ENCODE assay signal across 23 cellular contexts in genomic region chr7:96800824-96801223, GRCh38.
DNase-seq lines count a peak whose midpoint lies in the region; ATAC-seq and TF ChIP-seq lines count a peak whose summit lies in the region.
"Had no signal": no experiment of that assay in that cellular context is flagged by ENCODE, and none has a peak within 500 bp of the region (broad histone marks: within the 10 kb centered on the region; RNA-seq: fewer than 3 reads in every experiment).

No MANE protein-coding gene starts in this region.

- H3K9me3 ChIP-seq in SK-N-SH: no peaks in the 10 kb centered on the region
- H3K9me3 ChIP-seq: gastrocnemius medialis had no signal

- TF ChIP-seq CTCF in SK-N-SH (IDR thresholded peaks at IDR 0.05) (no peak), fibroblast of villous mesenchyme (IDR thresholded peaks at IDR 0.05; ENCODE audit: insufficient read depth, low read depth, low read length) (no peak)

- H3K36me3 Mint-ChIP-seq in natural killer cell treated with Interleukin-12 subunit alpha and Interleukin-12 subunit beta and Interleukin-15 and Interleukin-18, amount 100 ng/mL, for 72 hours: no peaks in the 10 kb centered on the region
- H3K36me3 Mint-ChIP-seq: CD4-positive, alpha-beta memory T cell had no signal

- no peaks in the 10 kb centered on the region for H3K79me2 ChIP-seq in SK-N-SH (ENCODE audit: insufficient read depth)

- no peak overlapping the region for H3K4me3 ChIP-seq in SK-N-SH (ENCODE audit: low read depth in 2 of 2, low read length in 1 of 2)
- H3K4me3 ChIP-seq in fibroblast of villous mesenchyme (ENCODE audit: low read depth, low read length): no peak overlapping the region
- H3K4me3 ChIP-seq: gastrocnemius medialis, skin epidermis had no signal

- peak; percentile 54 for TF ChIP-seq RAD21 in SK-N-SH (IDR thresholded peaks at IDR 0.05; ENCODE audit: low read length)

- CTCF ChIA-PET in SK-N-SH (lab: Yijun Ruan, JAX): interaction anchor here (0.6 to 1.2 kb wide), 2 partner anchors 308 to 385 kb away, joined by 3 to 6 read pairs; no protein-coding TSS in a partner anchor

- DNase-seq in SK-N-SH (peak; percentile 35), SW480 (ENCODE audit: low spot score) (peak; percentile 86), fibroblast of villous mesenchyme (ENCODE audit: low read depth) (peak; percentile 1), AML-193 (lab: John Stamatoyannopoulos, UW) (no peak), NCI-H510A (lab: John Stamatoyannopoulos, UW) (no peak), NOMO-1 (lab: John Stamatoyannopoulos, UW; ENCODE audit: unreplicated experiment in 2 of 2) (no peak)
- no peak for DNase-seq in natural killer cell treated with Interleukin-12 subunit alpha and Interleukin-12 subunit beta and Interleukin-15 and Interleukin-18, amount 100 ng/mL, for 72 hours (ENCODE audit: low spot score)
- DNase-seq: activated CD4-positive, alpha-beta T cell treated with anti-CD3 and anti-CD28 coated beads, Interleukin-2, amount 10 ng/mL, durations not matched to agents 7 days and 5 days; activated CD8-positive, alpha-beta memory T cell treated with anti-CD3 and anti-CD28 coated beads, Interleukin-2, amount 50 U/mL, for 48 hours; activated effector memory CD4-positive, alpha-beta T cell treated with anti-CD3 and anti-CD28 coated beads, Interleukin-2, amount 50 U/mL, for 16 hours; CD4-positive, alpha-beta memory T cell; gastrocnemius medialis; Kasumi-1; kidney; mesendoderm; NCI-H1105 treated with DMSO at 0.1 percent for 48 hours; NCI-H526 treated with DMSO at 0.1 percent for 48 hours; posterior cingulate gyrus; stimulated activated CD4-positive, alpha-beta T cell treated with anti-CD3 and anti-CD28 coated beads, Interleukin-4, amount 100 ng/mL, for 1 hour had no signal

- no peaks in the 10 kb centered on the region; a peak in 1 of 4 replicates for H3K4me1 ChIP-seq in SK-N-SH (ENCODE audit: control insufficient read depth in 1 of 2, insufficient read depth in 2 of 2, low read depth in 1 of 2, low read length in 1 of 2)
- H3K4me1 ChIP-seq: gastrocnemius medialis had no signal

- H3F3A ChIP-seq in SK-N-SH (replicated peaks; ENCODE audit: insufficient read depth): no peaks in the 10 kb centered on the region

- H3K27ac ChIP-seq in SK-N-SH (ENCODE audit: low read depth in 2 of 2, low read length in 1 of 2): no peak overlapping the region
- H3K27ac ChIP-seq: gastrocnemius medialis, skin epidermis had no signal

- POLR2A ChIA-PET in SK-N-SH (lab: Yijun Ruan, JAX): no interaction called here

- H3K27me3 ChIP-seq in SK-N-SH (ENCODE audit: insufficient read depth): no peaks in the 10 kb centered on the region; the same call in 1 of the 2 replicates
- H3K27me3 ChIP-seq: gastrocnemius medialis had no signal

- H4K20me1 ChIP-seq in SK-N-SH (ENCODE audit: insufficient read depth): no peaks in the 10 kb centered on the region

- H3K9ac ChIP-seq in SK-N-SH: no peak overlapping the region

- no peaks in the 10 kb centered on the region for H3K9me2 ChIP-seq in SK-N-SH

- H3K27ac Mint-ChIP-seq in natural killer cell treated with Interleukin-12 subunit alpha and Interleukin-12 subunit beta and Interleukin-15 and Interleukin-18, amount 100 ng/mL, for 72 hours: no peak overlapping the region
- H3K27ac Mint-ChIP-seq: activated CD4-positive, alpha-beta T cell treated with anti-CD3 and anti-CD28 coated beads, Interleukin-2, amount 10 ng/mL, durations not matched to agents 7 days and 5 days; CD4-positive, alpha-beta memory T cell; dendritic cell treated with granulocyte-macrophage colony-stimulating factor and Interleukin-4, amounts not matched to agents 40 ng/mL and 50 ng/mL, for 4 days; nephron had no signal

- ATAC-seq in SK-N-SH treated with all-trans-retinoic acid at 6 μM for 48 hours: no peak
- ATAC-seq in natural killer cell treated with Interleukin-12 subunit alpha and Interleukin-12 subunit beta and Interleukin-15 and Interleukin-18, amount 100 ng/mL, for 72 hours: no peak
- ATAC-seq: gastrocnemius medialis had no signal

- no peak for TF ChIP-seq EP300 in SK-N-SH (IDR thresholded peaks at IDR 0.05; ENCODE audit: borderline replicate concordance in 1 of 2, low read depth in 1 of 2, low read length in 1 of 2)

- H3K9me3 Mint-ChIP-seq in natural killer cell treated with Interleukin-12 subunit alpha and Interleukin-12 subunit beta and Interleukin-15 and Interleukin-18, amount 100 ng/mL, for 72 hours: no peaks in the 10 kb centered on the region
- H3K9me3 Mint-ChIP-seq: activated CD4-positive, alpha-beta T cell treated with anti-CD3 and anti-CD28 coated beads, Interleukin-2, amount 10 ng/mL, durations not matched to agents 7 days and 5 days; CD4-positive, alpha-beta memory T cell; dendritic cell treated with granulocyte-macrophage colony-stimulating factor and Interleukin-4, amounts not matched to agents 40 ng/mL and 50 ng/mL, for 4 days; nephron had no signal

- no peaks in the 10 kb centered on the region for H3K36me3 ChIP-seq in SK-N-SH (replicated peaks in 1 of 2; ENCODE audit: control insufficient read depth in 1 of 2, insufficient read depth in 2 of 2, low read length in 1 of 2)
- H3K36me3 ChIP-seq: gastrocnemius medialis had no signal

- no peaks in the 10 kb centered on the region for H3K4me1 Mint-ChIP-seq in natural killer cell treated with Interleukin-12 subunit alpha and Interleukin-12 subunit beta and Interleukin-15 and Interleukin-18, amount 100 ng/mL, for 72 hours (ENCODE audit: low read depth in 2 of 2)
- H3K4me1 Mint-ChIP-seq: activated CD4-positive, alpha-beta T cell treated with anti-CD3 and anti-CD28 coated beads, Interleukin-2, amount 10 ng/mL, durations not matched to agents 7 days and 5 days; CD4-positive, alpha-beta memory T cell; nephron had no signal

- 4% methylated on average over 2 of the region's 2 CpGs for WGBS in SK-N-SH (ENCODE audit: low lambda C conversion rate)

- no peak overlapping the region for H3K4me3 Mint-ChIP-seq in natural killer cell treated with Interleukin-12 subunit alpha and Interleukin-12 subunit beta and Interleukin-15 and Interleukin-18, amount 100 ng/mL, for 72 hours
- H3K4me3 Mint-ChIP-seq: activated CD4-positive, alpha-beta T cell treated with anti-CD3 and anti-CD28 coated beads, Interleukin-2, amount 10 ng/mL, durations not matched to agents 7 days and 5 days; CD4-positive, alpha-beta memory T cell; dendritic cell treated with granulocyte-macrophage colony-stimulating factor and Interleukin-4, amounts not matched to agents 40 ng/mL and 50 ng/mL, for 4 days; nephron had no signal

- peaks cover 16 to 22% of the 10 kb centered on the region in 2 donors for H3K27me3 Mint-ChIP-seq in natural killer cell treated with Interleukin-12 subunit alpha and Interleukin-12 subunit beta and Interleukin-15 and Interleukin-18, amount 100 ng/mL, for 72 hours

- H3K4me2 ChIP-seq in SK-N-SH: no peak overlapping the region

- no peak overlapping the region for H2AFZ ChIP-seq in SK-N-SH (ENCODE audit: low read depth)

TF ChIP-seq in SK-N-SH, 30 proteins besides CTCF, POLR2A, EP300 and RAD21 (continues in another document):
- TF ChIP-seq EZH2phosphoT487 (IDR thresholded peaks at IDR 0.05; ENCODE audit: borderline replicate concordance, low read depth) (no peak), FOXM1 (IDR thresholded peaks at IDR 0.05; ENCODE audit: low read depth) (no peak), NFIC (IDR thresholded peaks at IDR 0.05; ENCODE audit: borderline replicate concordance) (no peak), CHD2 (IDR thresholded peaks at IDR 0.05; ENCODE audit: low read length, partially characterized antibody) (no peak), SMC3 (IDR thresholded peaks at IDR 0.05; ENCODE audit: low read depth, low read length) (no peak; the same call in 1 of the 2 replicates), ZBTB33 (IDR thresholded peaks at IDR 0.05; ENCODE audit: borderline replicate concordance, low read depth) (no peak), MXI1 (IDR thresholded peaks at IDR 0.05; ENCODE audit: low read depth, low read length) (no peak)

TF ChIP-seq in SK-N-SH treated with all-trans-retinoic acid at 6 μM for 48 hours, 23 proteins besides CTCF, POLR2A, EP300 and RAD21:
- no peak for TF ChIP-seq GLIS3 (CRISPR knock-in tag; IDR thresholded peaks at IDR 0.05)
- TF ChIP-seq TCF4 (CRISPR knock-in tag; IDR thresholded peaks at IDR 0.05; ENCODE audit: borderline replicate concordance): no peak
- TF ChIP-seq CREB5 (CRISPR knock-in tag; IDR thresholded peaks at IDR 0.05; ENCODE audit: low read depth): no peak
- TF ChIP-seq PPARA (CRISPR knock-in tag; IDR thresholded peaks at IDR 0.05; ENCODE audit: borderline replicate concordance): no peak
- no peak for TF ChIP-seq ZFP30 (CRISPR knock-in tag; IDR thresholded peaks at IDR 0.05)
TF ChIP-seq in SK-N-SH treated with all-trans-retinoic acid at 6 μM for 48 hours: peak in this region for 0.

Comparison
In these comparisons a context has a peak if more than half of its experiments do, and no peak if none do; other contexts are left out.
1. DNase-seq: peak in SK-N-SH (single experiment), SW480 (single experiment) and fibroblast of villous mesenchyme (single experiment); none in AML-193 (0 of 2), NCI-H510A (single experiment), NOMO-1 (0 of 2) and natural killer cell treated with Interleukin-12 subunit alpha and Interleukin-12 subunit beta and Interleukin-15 and Interleukin-18, amount 100 ng/mL, for 72 hours (single experiment).